ENCODE assay signal across 1 cellular context in the genomic region with DNA sequence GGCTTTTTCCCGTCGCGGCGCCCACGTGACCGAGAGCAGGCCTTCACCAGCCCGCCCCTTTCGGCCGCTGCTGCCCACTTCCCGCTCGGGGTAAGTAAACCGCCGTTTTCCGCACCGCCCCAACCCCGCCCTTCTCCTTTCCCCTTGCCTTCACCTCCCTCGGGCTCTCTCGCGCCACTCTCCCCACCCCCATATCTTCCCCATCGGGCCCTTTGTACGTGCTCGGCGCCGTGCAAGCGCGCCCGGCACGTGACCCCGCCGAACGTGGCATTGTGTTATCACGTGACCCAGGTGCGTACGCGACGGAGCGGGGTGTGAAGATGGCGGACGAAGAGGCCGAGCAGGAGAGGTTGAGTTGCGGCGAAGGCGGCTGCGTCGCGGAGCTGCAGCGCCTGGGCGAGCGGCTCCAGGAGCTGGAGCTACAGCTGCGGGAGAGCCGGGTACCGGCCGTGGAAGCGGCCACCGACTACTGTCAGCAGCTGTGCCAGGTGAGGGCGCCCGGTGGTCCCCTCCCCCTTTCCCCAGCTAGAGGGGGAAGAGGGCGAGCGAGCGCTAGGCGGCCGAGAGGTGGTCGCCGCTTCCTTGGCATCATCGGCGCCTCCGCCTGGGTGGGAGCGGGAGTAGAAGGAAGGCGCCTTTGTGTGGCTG.
TF ChIP-seq lines count a peak whose summit lies in the region.

TSS of gene ZNF292 (plus strand) at position 294 of the 648 bp plus-strand sequence. CDS start at position 321, 27 bp downstream.

TF ChIP-seq in WTC11, 78 proteins besides CTCF, POLR2A, EP300 and RAD21 (continued from another document):
- TF ChIP-seq, protein P1, sequence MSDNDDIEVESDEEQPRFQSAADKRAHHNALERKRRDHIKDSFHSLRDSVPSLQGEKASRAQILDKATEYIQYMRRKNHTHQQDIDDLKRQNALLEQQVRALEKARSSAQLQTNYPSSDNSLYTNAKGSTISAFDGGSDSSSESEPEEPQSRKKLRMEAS (CRISPR knock-in tag; IDR thresholded peaks at IDR 0.05): peak; percentile 99
- TF ChIP-seq ZNF138 (CRISPR knock-in tag; conservative IDR thresholded peaks at IDR 0.05): peak; percentile 95
- TF ChIP-seq HMGXB4 (CRISPR knock-in tag; IDR thresholded peaks at IDR 0.05): peak; percentile 75; the same call in 1 of the 2 replicates
- no peak for TF ChIP-seq ZNF423 (CRISPR knock-in tag; IDR thresholded peaks at IDR 0.05)
- TF ChIP-seq FOXK1 (CRISPR knock-in tag; IDR thresholded peaks at IDR 0.05): peak; percentile 99
- peak; percentile 86 for TF ChIP-seq ZNF416 (CRISPR knock-in tag; IDR thresholded peaks at IDR 0.05)
- TF ChIP-seq TEAD4 (CRISPR knock-in tag; IDR thresholded peaks at IDR 0.05): peak; percentile 50; the same call in 1 of the 2 replicates
- peak; percentile 82 for TF ChIP-seq ZBTB43 (CRISPR knock-in tag; IDR thresholded peaks at IDR 0.05)
- peak; percentile 82; the same call in 1 of the 2 replicates for TF ChIP-seq CREM (CRISPR knock-in tag; IDR thresholded peaks at IDR 0.05)
- TF ChIP-seq, protein P2, sequence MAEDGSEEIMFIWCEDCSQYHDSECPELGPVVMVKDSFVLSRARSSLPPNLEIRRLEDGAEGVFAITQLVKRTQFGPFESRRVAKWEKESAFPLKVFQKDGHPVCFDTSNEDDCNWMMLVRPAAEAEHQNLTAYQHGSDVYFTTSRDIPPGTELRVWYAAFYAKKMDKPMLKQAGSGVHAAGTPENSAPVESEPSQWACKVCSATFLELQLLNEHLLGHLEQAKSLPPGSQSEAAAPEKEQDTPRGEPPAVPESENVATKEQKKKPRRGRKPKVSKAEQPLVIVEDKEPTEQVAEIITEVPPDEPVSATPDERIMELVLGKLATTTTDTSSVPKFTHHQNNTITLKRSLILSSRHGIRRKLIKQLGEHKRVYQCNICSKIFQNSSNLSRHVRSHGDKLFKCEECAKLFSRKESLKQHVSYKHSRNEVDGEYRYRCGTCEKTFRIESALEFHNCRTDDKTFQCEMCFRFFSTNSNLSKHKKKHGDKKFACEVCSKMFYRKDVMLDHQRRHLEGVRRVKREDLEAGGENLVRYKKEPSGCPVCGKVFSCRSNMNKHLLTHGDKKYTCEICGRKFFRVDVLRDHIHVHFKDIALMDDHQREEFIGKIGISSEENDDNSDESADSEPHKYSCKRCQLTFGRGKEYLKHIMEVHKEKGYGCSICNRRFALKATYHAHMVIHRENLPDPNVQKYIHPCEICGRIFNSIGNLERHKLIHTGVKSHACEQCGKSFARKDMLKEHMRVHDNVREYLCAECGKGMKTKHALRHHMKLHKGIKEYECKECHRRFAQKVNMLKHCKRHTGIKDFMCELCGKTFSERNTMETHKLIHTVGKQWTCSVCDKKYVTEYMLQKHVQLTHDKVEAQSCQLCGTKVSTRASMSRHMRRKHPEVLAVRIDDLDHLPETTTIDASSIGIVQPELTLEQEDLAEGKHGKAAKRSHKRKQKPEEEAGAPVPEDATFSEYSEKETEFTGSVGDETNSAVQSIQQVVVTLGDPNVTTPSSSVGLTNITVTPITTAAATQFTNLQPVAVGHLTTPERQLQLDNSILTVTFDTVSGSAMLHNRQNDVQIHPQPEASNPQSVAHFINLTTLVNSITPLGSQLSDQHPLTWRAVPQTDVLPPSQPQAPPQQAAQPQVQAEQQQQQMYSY (CRISPR knock-in tag; IDR thresholded peaks at IDR 0.05): peak; percentile 53
- TF ChIP-seq, protein P3, sequence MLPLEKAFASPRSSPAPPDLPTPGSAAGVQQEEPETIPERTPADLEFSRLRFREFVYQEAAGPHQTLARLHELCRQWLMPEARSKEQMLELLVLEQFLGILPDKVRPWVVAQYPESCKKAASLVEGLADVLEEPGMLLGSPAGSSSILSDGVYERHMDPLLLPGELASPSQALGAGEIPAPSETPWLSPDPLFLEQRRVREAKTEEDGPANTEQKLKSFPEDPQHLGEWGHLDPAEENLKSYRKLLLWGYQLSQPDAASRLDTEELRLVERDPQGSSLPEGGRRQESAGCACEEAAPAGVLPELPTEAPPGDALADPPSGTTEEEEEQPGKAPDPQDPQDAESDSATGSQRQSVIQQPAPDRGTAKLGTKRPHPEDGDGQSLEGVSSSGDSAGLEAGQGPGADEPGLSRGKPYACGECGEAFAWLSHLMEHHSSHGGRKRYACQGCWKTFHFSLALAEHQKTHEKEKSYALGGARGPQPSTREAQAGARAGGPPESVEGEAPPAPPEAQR (CRISPR knock-in tag; IDR thresholded peaks at IDR 0.05): no peak
- peak; percentile 69; the same call in 1 of the 2 replicates for TF ChIP-seq NR2C2 (CRISPR knock-in tag; IDR thresholded peaks at IDR 0.05)
- TF ChIP-seq ETV6 (CRISPR knock-in tag; IDR thresholded peaks at IDR 0.05): peak; percentile 99
- TF ChIP-seq ZNF317 (CRISPR knock-in tag; IDR thresholded peaks at IDR 0.05; ENCODE audit: borderline replicate concordance, low read depth): no peak
- TF ChIP-seq NR3C1 (CRISPR knock-in tag; conservative IDR thresholded peaks at IDR 0.05; ENCODE audit: low read depth): peak; percentile 92; the same call in 1 of the 2 replicates
- TF ChIP-seq NR1H2 (CRISPR knock-in tag; IDR thresholded peaks at IDR 0.05): no peak
- TF ChIP-seq OVOL2 (CRISPR knock-in tag; IDR thresholded peaks at IDR 0.05; ENCODE audit: borderline replicate concordance): no peak
- TF ChIP-seq ZNF232 (CRISPR knock-in tag; IDR thresholded peaks at IDR 0.05): peak; percentile 98
- TF ChIP-seq ATF1 (CRISPR knock-in tag; IDR thresholded peaks at IDR 0.05): peak; percentile 89; the same call in 1 of the 2 replicates
- TF ChIP-seq, protein P4, sequence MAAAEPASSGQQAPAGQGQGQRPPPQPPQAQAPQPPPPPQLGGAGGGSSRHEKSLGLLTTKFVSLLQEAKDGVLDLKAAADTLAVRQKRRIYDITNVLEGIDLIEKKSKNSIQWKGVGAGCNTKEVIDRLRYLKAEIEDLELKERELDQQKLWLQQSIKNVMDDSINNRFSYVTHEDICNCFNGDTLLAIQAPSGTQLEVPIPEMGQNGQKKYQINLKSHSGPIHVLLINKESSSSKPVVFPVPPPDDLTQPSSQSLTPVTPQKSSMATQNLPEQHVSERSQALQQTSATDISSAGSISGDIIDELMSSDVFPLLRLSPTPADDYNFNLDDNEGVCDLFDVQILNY (CRISPR knock-in tag; IDR thresholded peaks at IDR 0.05): peak; percentile 98
